15 cellular contexts compared by ENCODE assay signal in the genomic region with DNA sequence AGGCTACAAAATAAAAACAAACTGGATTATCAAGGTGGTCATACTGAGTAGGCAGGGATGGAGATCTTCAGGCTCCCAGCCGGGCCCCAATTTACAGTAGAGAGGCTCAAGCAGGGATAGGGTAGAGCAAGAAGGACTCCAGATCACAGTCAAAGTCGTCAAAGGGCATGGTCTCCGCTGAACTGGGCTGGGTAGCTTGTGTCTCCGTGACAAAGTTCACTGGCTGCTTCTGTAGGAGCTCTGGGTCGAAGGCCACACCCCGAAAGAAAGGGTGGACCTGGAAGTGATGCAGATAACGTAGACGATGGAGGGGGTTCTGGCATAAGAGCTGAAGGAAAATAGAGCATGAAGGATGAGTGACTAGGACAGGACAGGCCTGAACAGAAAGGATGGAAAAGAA.
"Had no signal": no experiment of that assay in that cellular context is flagged by ENCODE, and none has a peak within 500 bp of the region (broad histone marks: within the 10 kb centered on the region; RNA-seq: fewer than 3 reads in every experiment).

No MANE protein-coding gene starts in this region.

- H3K9me3 Mint-ChIP-seq: activated naive CD4-positive, alpha-beta T cell treated with anti-CD3 and anti-CD28 coated beads, Interleukin-2, amount 10 ng/mL, durations not matched to agents 7 days and 5 days had no signal

- H3K4me1 ChIP-seq: body of pancreas, prostate gland had no signal

- H3K4me1 Mint-ChIP-seq: activated CD8-positive, alpha-beta memory T cell treated with anti-CD3 and anti-CD28 coated beads, Interleukin-2, amount 10 ng/mL, durations not matched to agents 7 days and 5 days; activated naive CD4-positive, alpha-beta T cell treated with anti-CD3 and anti-CD28 coated beads, Interleukin-2, amount 10 ng/mL, durations not matched to agents 7 days and 5 days had no signal

- ATAC-seq: activated CD8-positive, alpha-beta memory T cell treated with anti-CD3 and anti-CD28 coated beads, Interleukin-2, amount 10 ng/mL, durations not matched to agents 7 days and 5 days; body of pancreas; right cardiac atrium had no signal

- DNase-seq: activated CD8-positive, alpha-beta memory T cell treated with anti-CD3 and anti-CD28 coated beads, Interleukin-2, amount 10 ng/mL, durations not matched to agents 7 days and 5 days; activated naive CD4-positive, alpha-beta T cell treated with anti-CD3 and anti-CD28 coated beads, Interleukin-2, amount 10 ng/mL, durations not matched to agents 7 days and 5 days; amygdala; body of pancreas; caudate nucleus; effector CD8-positive, alpha-beta T cell; foreskin fibroblast; kidney glomerular epithelial cell; right cardiac atrium; SIG-M5; stimulated activated CD4-positive, alpha-beta T cell treated with anti-CD3 and anti-CD28 coated beads, Interleukin-4, amount 100 ng/mL, for 24 hours; stimulated activated naive CD4-positive, alpha-beta T cell treated with Interleukin-2 at 50 U/mL for 16 hours; trophoblast cell had no signal

- H3K27me3 Mint-ChIP-seq: activated CD8-positive, alpha-beta memory T cell treated with anti-CD3 and anti-CD28 coated beads, Interleukin-2, amount 10 ng/mL, durations not matched to agents 7 days and 5 days; activated naive CD4-positive, alpha-beta T cell treated with anti-CD3 and anti-CD28 coated beads, Interleukin-2, amount 10 ng/mL, durations not matched to agents 7 days and 5 days had no signal

- H3K4me3 ChIP-seq: body of pancreas, prostate gland, skin epidermis had no signal

- H3K9me3 ChIP-seq: body of pancreas, prostate gland had no signal

- H3K27me3 ChIP-seq: body of pancreas had no signal

- H3K27ac Mint-ChIP-seq: activated CD8-positive, alpha-beta memory T cell treated with anti-CD3 and anti-CD28 coated beads, Interleukin-2, amount 10 ng/mL, durations not matched to agents 7 days and 5 days had no signal

- H3K27ac ChIP-seq: body of pancreas, prostate gland, skin epidermis had no signal

- H3K4me3 Mint-ChIP-seq: activated CD8-positive, alpha-beta memory T cell treated with anti-CD3 and anti-CD28 coated beads, Interleukin-2, amount 10 ng/mL, durations not matched to agents 7 days and 5 days; activated naive CD4-positive, alpha-beta T cell treated with anti-CD3 and anti-CD28 coated beads, Interleukin-2, amount 10 ng/mL, durations not matched to agents 7 days and 5 days had no signal
